ENCODE assay signal across 1 cellular context in genomic region chr2:191126386-191126785, GRCh38.
TF ChIP-seq lines count a peak whose summit lies in the region.

No MANE protein-coding gene starts in this region.

TF ChIP-seq in WTC11, 78 proteins besides CTCF, POLR2A, EP300 and RAD21 (continued from another document):
- TF ChIP-seq SMAD4 (CRISPR knock-in tag; IDR thresholded peaks at IDR 0.05) (no peak), ZNF263 (CRISPR knock-in tag; IDR thresholded peaks at IDR 0.05; ENCODE audit: low read depth) (no peak), NFYB (CRISPR knock-in tag; conservative IDR thresholded peaks at IDR 0.05; ENCODE audit: low read depth) (no peak), TCF7 (CRISPR knock-in tag; IDR thresholded peaks at IDR 0.05; ENCODE audit: low read depth) (no peak)
TF ChIP-seq in WTC11: peak in this region for 0.
